15 cellular contexts compared by ENCODE assay signal in the genomic region with DNA sequence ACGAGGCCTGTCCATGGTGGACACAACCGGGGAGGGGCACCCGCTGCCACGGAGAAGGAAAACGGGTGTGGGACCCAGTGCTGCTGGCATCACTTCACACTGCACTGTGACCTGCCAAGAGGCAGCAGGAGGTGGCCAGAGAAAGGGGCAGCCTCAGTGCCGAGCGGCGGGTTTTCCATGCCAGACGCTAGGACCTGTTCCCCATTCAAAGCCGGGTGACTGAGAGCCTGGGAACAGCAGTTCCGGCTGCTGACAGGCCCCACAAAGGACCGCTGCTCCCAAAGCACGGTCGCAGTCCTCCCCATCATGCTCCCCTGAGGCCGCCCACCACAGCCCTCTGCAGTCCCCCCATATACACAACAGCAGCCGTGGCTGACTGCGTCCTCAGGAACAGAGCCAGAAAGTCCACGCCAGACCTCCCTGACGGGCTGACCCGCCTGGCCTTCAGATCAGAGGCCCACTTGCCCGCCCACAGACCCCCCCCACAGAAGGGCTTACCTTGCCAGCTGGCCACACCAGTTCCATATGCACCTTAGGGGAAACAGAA. TPM values are rescaled to one million over a fixed set of nuclear protein-coding genes. Genes with fewer than 3 reads are reported as not detected.
DNase-seq lines count a peak whose midpoint lies in the region; ATAC-seq and TF ChIP-seq lines count a peak whose summit lies in the region.
"Had no signal": no experiment of that assay in that cellular context is flagged by ENCODE, and none has a peak within 500 bp of the region (broad histone marks: within the 10 kb centered on the region; RNA-seq: fewer than 3 reads in every experiment).

No MANE protein-coding gene starts in this region.

- peak overlapping the region; percentile 37 for H3K27ac ChIP-seq in right cardiac atrium (ENCODE audit: low read length)
- H3K27ac ChIP-seq: ovary had no signal

- H3K4me1 ChIP-seq in right cardiac atrium (ENCODE audit: control insufficient read depth, insufficient read depth, low read length), result peaks cover 16% of the 10 kb centered on the region
- peaks cover 36% of the 10 kb centered on the region for H3K4me1 ChIP-seq in skeletal muscle satellite cell (ENCODE audit: control insufficient read depth, insufficient read depth, low read length)

- no peak overlapping the region for H3K4me3 ChIP-seq in right cardiac atrium (ENCODE audit: low read length)
- H3K4me3 ChIP-seq in skeletal muscle satellite cell (ENCODE audit: low read length), result no peak overlapping the region
- H3K4me3 ChIP-seq: ovary had no signal

- POLR2A ChIA-PET in naive thymus-derived CD8-positive, alpha-beta T cell (lab: Charles Lee), result interaction anchor here (1.1 kb wide), 1 partner anchor 45 kb away, joined by 3 read pairs; the partner anchor contains the start of gene AKAP8L

- ATAC-seq in right cardiac atrium, result no peak
- no peak for ATAC-seq in naive thymus-derived CD8-positive, alpha-beta T cell
- ATAC-seq: CD8-positive, alpha-beta T cell; esophagus mucosa; stimulated activated memory B cell treated with anti-CD40 and anti-IgM and Interleukin-4, amounts not matched to agents 10 μg/mL and 1 μg/mL and 100 μg/mL, for 72 hours had no signal

- WGBS in right cardiac atrium, result 56% methylated on average over 21 of the region's 21 CpGs

- H3K9me3 ChIP-seq in right cardiac atrium (ENCODE audit: control insufficient read depth, low read length) (no peaks in the 10 kb centered on the region), skeletal muscle satellite cell (replicated peaks; ENCODE audit: low read length) (no peaks in the 10 kb centered on the region)
- H3K9me3 ChIP-seq: ovary had no signal

- no peak overlapping the region for H3K27ac Mint-ChIP-seq in chondrocyte (ENCODE audit: unreplicated experiment)
- H3K27ac Mint-ChIP-seq in naive thymus-derived CD8-positive, alpha-beta T cell, result peak overlapping the region in 1 of 10 donors; percentile 56
- H3K27ac Mint-ChIP-seq: CD8-positive, alpha-beta T cell; stimulated activated memory B cell treated with anti-CD40 and anti-IgM and Interleukin-4, amounts not matched to agents 10 μg/mL and 1 μg/mL and 100 μg/mL, for 72 hours had no signal

- H3K27me3 ChIP-seq in right cardiac atrium (ENCODE audit: control insufficient read depth, insufficient read depth), result no peaks in the 10 kb centered on the region
- no peaks in the 10 kb centered on the region for H3K27me3 ChIP-seq in skeletal muscle satellite cell (ENCODE audit: control insufficient read depth, insufficient read depth, low read length)
- H3K27me3 ChIP-seq: ovary had no signal

- H3K27me3 Mint-ChIP-seq in chondrocyte (ENCODE audit: low read depth), result no peaks in the 10 kb centered on the region
- H3K27me3 Mint-ChIP-seq in naive thymus-derived CD8-positive, alpha-beta T cell, result no peaks in the 10 kb centered on the region
- H3K27me3 Mint-ChIP-seq: stimulated activated memory B cell treated with anti-CD40 and anti-IgM and Interleukin-4, amounts not matched to agents 10 μg/mL and 1 μg/mL and 100 μg/mL, for 72 hours had no signal

- in situ Hi-C loops in G401 (cut with HindIII; ENCODE audit: low sequenced_read_pairs), result no loop called here

- H3K36me3 Mint-ChIP-seq in chondrocyte (ENCODE audit: low read depth), result peaks cover 7% of the 10 kb centered on the region
- H3K36me3 Mint-ChIP-seq in naive thymus-derived CD8-positive, alpha-beta T cell, result peaks cover 0 to 52% (median 0%) of the 10 kb centered on the region in 3 donors

- no peak for TF ChIP-seq CTCF in chondrocyte (IDR thresholded peaks at IDR 0.05)

- intact Hi-C loops in right cardiac atrium (cut with DNase I), result loop anchor here in 1 of 4 donors (10.0 kb wide), 1 partner anchor 109 kb away; no protein-coding TSS in a partner anchor

- H3K36me3 ChIP-seq in skeletal muscle satellite cell (ENCODE audit: insufficient read depth, low read length), result peaks cover 43% of the 10 kb centered on the region
- H3K36me3 ChIP-seq: ovary had no signal

- H3K4me3 Mint-ChIP-seq in chondrocyte (ENCODE audit: unreplicated experiment), result no peak overlapping the region
- H3K4me3 Mint-ChIP-seq in naive thymus-derived CD8-positive, alpha-beta T cell, result no peak overlapping the region
- H3K4me3 Mint-ChIP-seq: CD8-positive, alpha-beta T cell; stimulated activated memory B cell treated with anti-CD40 and anti-IgM and Interleukin-4, amounts not matched to agents 10 μg/mL and 1 μg/mL and 100 μg/mL, for 72 hours had no signal

- H3K4me1 Mint-ChIP-seq in chondrocyte (ENCODE audit: low read depth), result peaks cover 28% of the 10 kb centered on the region
- peaks cover 13 to 38% (median 31%) of the 10 kb centered on the region in 4 donors for H3K4me1 Mint-ChIP-seq in naive thymus-derived CD8-positive, alpha-beta T cell

- H3K9ac ChIP-seq in skeletal muscle satellite cell (ENCODE audit: low read depth, low read length), result peak overlapping the region; percentile 43

- H3K9me3 Mint-ChIP-seq in chondrocyte (ENCODE audit: low read depth), result no peaks in the 10 kb centered on the region
- no peaks in the 10 kb centered on the region for H3K9me3 Mint-ChIP-seq in naive thymus-derived CD8-positive, alpha-beta T cell
- H3K9me3 Mint-ChIP-seq: CD8-positive, alpha-beta T cell; stimulated activated memory B cell treated with anti-CD40 and anti-IgM and Interleukin-4, amounts not matched to agents 10 μg/mL and 1 μg/mL and 100 μg/mL, for 72 hours had no signal

- H3K4me2 ChIP-seq in skeletal muscle satellite cell (ENCODE audit: low read length), result peak overlapping the region; percentile 75

- peak; percentile 40 for DNase-seq in G401 (ENCODE audit: low spot score)
- peak; percentile 81 for DNase-seq in chondrocyte (ENCODE audit: low spot score)
- DNase-seq in right cardiac atrium, result peak in 2 of 3 donors; percentile 64 to 67
- no peak for DNase-seq in GM03348 (ENCODE audit: low spot score)
- DNase-seq in NCI-H748 treated with DMSO at 0.1 percent for 48 hours (lab: John Stamatoyannopoulos, UW), result no peak
- no peak for DNase-seq in naive thymus-derived CD8-positive, alpha-beta T cell
- DNase-seq in glomerular visceral epithelial cell (ENCODE audit: extremely low spot score), result no peak
- DNase-seq: activated CD8-positive, alpha-beta memory T cell treated with anti-CD3 and anti-CD28 coated beads for 24 hours; CD8-positive, alpha-beta T cell; NCI-H2107; SW 1271 had no signal

RNA-seq across cellular contexts. Expression of gene AKAP8, which starts 5.4 kb away (rescaled TPM):
- total RNA-seq in G401 (2014; rRNA removed; shearing (Covaris generic)), result 19.6 and 25.3 TPM in 2 replicates
- total RNA-seq in chondrocyte (21.3 to 23.5 TPM (median 23.0 TPM) in 3 replicates), right cardiac atrium (10 to 100 TPM; 17.1 to 24.9 (median 21.4) TPM)
- 9.3 TPM for polyA plus RNA-seq in right cardiac atrium
- total RNA-seq in skeletal muscle satellite cell (2012; rRNA removed), result 18.3 TPM in 2 replicates
- 10 to 100 TPM; 74.2 to 86.9 TPM for total RNA-seq in naive thymus-derived CD8-positive, alpha-beta T cell
- polyA plus RNA-seq in naive thymus-derived CD8-positive, alpha-beta T cell, result 10 to 100 TPM; 12.8 to 16.7 (median 14.2) TPM

RNA-seq across cellular contexts. Expression of gene BRD4, which starts 41.8 kb away (rescaled TPM):
- total RNA-seq in G401 (2014; rRNA removed; shearing (Covaris generic)), result 7.4 and 8.6 TPM in 2 replicates
- total RNA-seq in chondrocyte (83.8 to 108 TPM (median 104 TPM) in 3 replicates), right cardiac atrium (10 to 100 TPM; 51.1 to 62.8 (median 59.2) TPM)
- polyA plus RNA-seq in right cardiac atrium, result 29.6 TPM
- 13.8 and 20.0 TPM in 2 replicates for total RNA-seq in skeletal muscle satellite cell (2012; rRNA removed)
- total RNA-seq in naive thymus-derived CD8-positive, alpha-beta T cell, result 100 to 1,000 TPM; 172 to 180 TPM
- 10 to 100 TPM; 10.6 to 37.2 (median 11.5) TPM for polyA plus RNA-seq in naive thymus-derived CD8-positive, alpha-beta T cell

RNA-seq across cellular contexts. Expression of gene AKAP8L, which starts 44.6 kb away (rescaled TPM):
- total RNA-seq in G401 (2014; rRNA removed; shearing (Covaris generic)), result 86.3 and 92.4 TPM in 2 replicates
- total RNA-seq in chondrocyte (69.5 to 103 TPM (median 76.0 TPM) in 3 replicates), right cardiac atrium (100 to 1,000 TPM in 1 of 4 donors, 10 to 100 TPM in 3; 64.4 to 106 (median 86.1) TPM)
- 66.5 TPM for polyA plus RNA-seq in right cardiac atrium
- 48.5 and 50.7 TPM in 2 replicates for total RNA-seq in skeletal muscle satellite cell (2012; rRNA removed)
- total RNA-seq in naive thymus-derived CD8-positive, alpha-beta T cell, result 100 to 1,000 TPM; 231 to 232 TPM
- polyA plus RNA-seq in naive thymus-derived CD8-positive, alpha-beta T cell, result 10 to 100 TPM; 38.7 to 80.7 (median 40.6) TPM

Comparison
In these comparisons a context has a peak if more than half of its experiments do, and no peak if none do; other contexts are left out.
1. DNase-seq: peak in G401 (single experiment), chondrocyte (single experiment) and right cardiac atrium (2 of 3); none in GM03348 (single experiment), NCI-H748 treated with DMSO at 0.1 percent for 48 hours (single experiment), naive thymus-derived CD8-positive, alpha-beta T cell (0 of 10) and glomerular visceral epithelial cell (single experiment).